In genomic region chr16:79543219-79543618, GRCh38 we compare ENCODE assay signal across 18 cellular contexts.
"Had no signal": no experiment of that assay in that cellular context is flagged by ENCODE, and none has a peak within 500 bp of the region (broad histone marks: within the 10 kb centered on the region; RNA-seq: fewer than 3 reads in every experiment).

No MANE protein-coding gene starts in this region.

- H3K27me3 ChIP-seq: esophagus muscularis mucosa, gastrocnemius medialis, stomach, tibial artery, upper lobe of left lung, uterus had no signal

- H3K79me2 ChIP-seq: parathyroid adenoma had no signal

- H2AFZ ChIP-seq: parathyroid adenoma had no signal

- FAIRE-seq: keratinocyte had no signal

- H3K9ac ChIP-seq: parathyroid adenoma had no signal

- ATAC-seq: naive thymus-derived CD4-positive, alpha-beta T cell had no signal

- H3K36me3 ChIP-seq: esophagus muscularis mucosa, gastrocnemius medialis, prostate gland, stomach, tibial artery, upper lobe of left lung, uterus had no signal

- H3K9me3 ChIP-seq: esophagus muscularis mucosa, gastrocnemius medialis, prostate gland, stomach, tibial artery, upper lobe of left lung, uterus had no signal

- H3K4me3 ChIP-seq: coronary artery, esophagus muscularis mucosa, gastrocnemius medialis, prostate gland, skin epidermis, stomach, tibial artery, upper lobe of left lung, uterus had no signal

- H3K4me1 ChIP-seq: esophagus muscularis mucosa, parathyroid adenoma, prostate gland, stomach, upper lobe of left lung, uterus had no signal

- DNase-seq: effector memory CD4-positive, alpha-beta T cell; immature natural killer cell; mesendoderm; naive thymus-derived CD4-positive, alpha-beta T cell; nephron progenitor cell; stimulated activated naive CD4-positive, alpha-beta T cell; stomach; uterus had no signal

- H3K27ac ChIP-seq: coronary artery, epithelial cell of prostate, esophagus muscularis mucosa, parathyroid adenoma, prostate gland, skin epidermis, stomach, tibial artery, uterus had no signal
